1 cellular context compared by ENCODE assay signal in the genomic region with DNA sequence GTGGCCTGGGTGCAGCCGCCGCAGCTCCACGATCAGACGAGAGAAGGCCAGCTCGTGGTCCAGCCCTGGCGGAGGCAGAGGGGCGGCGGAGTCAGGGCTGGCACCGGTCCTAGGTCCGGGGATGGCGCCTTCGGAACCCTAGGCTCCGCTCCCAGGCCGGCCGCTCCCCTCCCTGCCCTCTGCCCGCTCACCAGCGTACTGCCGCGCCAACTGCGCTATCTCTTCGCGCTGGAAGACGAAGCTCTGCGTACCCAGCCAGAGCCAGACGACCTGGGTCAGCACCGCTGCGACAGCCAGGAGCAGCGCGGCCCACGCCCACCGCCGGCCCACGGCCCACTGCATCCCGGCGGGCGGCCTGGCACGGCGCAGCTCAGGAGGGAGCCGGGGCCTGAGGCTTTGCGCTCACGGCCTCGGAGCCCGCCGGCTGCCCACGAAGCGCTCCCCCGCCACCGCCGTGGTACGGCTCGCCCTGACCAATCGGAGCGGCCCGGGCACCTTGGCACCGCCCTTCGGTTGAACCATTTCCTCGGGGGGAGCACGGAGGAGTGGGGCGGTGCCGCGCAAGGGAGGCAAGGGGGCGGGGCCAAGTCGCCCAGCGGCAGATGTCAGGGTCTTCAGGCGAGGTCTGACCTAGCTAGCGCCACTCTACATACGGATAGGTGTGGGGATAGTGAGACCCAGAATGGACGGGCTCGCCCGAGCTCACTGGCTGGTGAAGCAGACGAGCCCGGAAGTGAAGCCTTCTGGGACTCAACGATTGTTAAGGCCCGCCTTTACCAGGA.
TF ChIP-seq lines count a peak whose summit lies in the region.

A gene (minus strand): TSS at position 432 of the 782 bp plus-strand sequence. CDS start 90 bp downstream, at position 342.

TF ChIP-seq in HEK293, 187 proteins besides CTCF, POLR2A, EP300 and RAD21 (continued from another document):
- TF ChIP-seq, protein P1, sequence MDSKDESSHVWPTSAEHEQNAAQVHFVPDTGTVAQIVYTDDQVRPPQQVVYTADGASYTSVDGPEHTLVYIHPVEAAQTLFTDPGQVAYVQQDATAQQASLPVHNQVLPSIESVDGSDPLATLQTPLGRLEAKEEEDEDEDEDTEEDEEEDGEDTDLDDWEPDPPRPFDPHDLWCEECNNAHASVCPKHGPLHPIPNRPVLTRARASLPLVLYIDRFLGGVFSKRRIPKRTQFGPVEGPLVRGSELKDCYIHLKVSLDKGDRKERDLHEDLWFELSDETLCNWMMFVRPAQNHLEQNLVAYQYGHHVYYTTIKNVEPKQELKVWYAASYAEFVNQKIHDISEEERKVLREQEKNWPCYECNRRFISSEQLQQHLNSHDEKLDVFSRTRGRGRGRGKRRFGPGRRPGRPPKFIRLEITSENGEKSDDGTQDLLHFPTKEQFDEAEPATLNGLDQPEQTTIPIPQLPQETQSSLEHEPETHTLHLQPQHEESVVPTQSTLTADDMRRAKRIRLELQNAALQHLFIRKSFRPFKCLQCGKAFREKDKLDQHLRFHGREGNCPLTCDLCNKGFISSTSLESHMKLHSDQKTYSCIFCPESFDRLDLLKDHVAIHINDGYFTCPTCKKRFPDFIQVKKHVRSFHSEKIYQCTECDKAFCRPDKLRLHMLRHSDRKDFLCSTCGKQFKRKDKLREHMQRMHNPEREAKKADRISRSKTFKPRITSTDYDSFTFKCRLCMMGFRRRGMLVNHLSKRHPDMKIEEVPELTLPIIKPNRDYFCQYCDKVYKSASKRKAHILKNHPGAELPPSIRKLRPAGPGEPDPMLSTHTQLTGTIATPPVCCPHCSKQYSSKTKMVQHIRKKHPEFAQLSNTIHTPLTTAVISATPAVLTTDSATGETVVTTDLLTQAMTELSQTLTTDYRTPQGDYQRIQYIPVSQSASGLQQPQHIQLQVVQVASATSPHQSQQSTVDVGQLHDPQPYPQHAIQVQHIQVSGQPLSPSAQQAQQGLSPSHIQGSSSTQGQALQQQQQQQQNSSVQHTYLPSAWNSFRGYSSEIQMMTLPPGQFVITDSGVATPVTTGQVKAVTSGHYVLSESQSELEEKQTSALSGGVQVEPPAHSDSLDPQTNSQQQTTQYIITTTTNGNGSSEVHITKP (tag by site-specific recombination; IDR thresholded peaks at IDR 0.05): peak; percentile 99
- TF ChIP-seq ZBTB21 (tag by site-specific recombination; IDR thresholded peaks at IDR 0.05): no peak
- TF ChIP-seq, protein P2, sequence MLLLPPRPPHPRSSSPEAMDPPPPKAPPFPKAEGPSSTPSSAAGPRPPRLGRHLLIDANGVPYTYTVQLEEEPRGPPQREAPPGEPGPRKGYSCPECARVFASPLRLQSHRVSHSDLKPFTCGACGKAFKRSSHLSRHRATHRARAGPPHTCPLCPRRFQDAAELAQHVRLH (tag by site-specific recombination; IDR thresholded peaks at IDR 0.05): no peak
- TF ChIP-seq ZNF791 (tag by site-specific recombination; IDR thresholded peaks at IDR 0.05): no peak
- TF ChIP-seq ZNF48 (tag by site-specific recombination; IDR thresholded peaks at IDR 0.05): no peak
- TF ChIP-seq KLF8 (tag by site-specific recombination; IDR thresholded peaks at IDR 0.05): peak; percentile 75; the same call in 1 of the 2 replicates
- peak; percentile 58 for TF ChIP-seq ZBTB8A (tag by site-specific recombination; IDR thresholded peaks at IDR 0.05)
- no peak for TF ChIP-seq IKZF3 (tag by site-specific recombination; IDR thresholded peaks at IDR 0.05)
- TF ChIP-seq ZNF211 (tag by site-specific recombination; IDR thresholded peaks at IDR 0.05; ENCODE audit: low read depth): no peak
- TF ChIP-seq, protein P3, sequence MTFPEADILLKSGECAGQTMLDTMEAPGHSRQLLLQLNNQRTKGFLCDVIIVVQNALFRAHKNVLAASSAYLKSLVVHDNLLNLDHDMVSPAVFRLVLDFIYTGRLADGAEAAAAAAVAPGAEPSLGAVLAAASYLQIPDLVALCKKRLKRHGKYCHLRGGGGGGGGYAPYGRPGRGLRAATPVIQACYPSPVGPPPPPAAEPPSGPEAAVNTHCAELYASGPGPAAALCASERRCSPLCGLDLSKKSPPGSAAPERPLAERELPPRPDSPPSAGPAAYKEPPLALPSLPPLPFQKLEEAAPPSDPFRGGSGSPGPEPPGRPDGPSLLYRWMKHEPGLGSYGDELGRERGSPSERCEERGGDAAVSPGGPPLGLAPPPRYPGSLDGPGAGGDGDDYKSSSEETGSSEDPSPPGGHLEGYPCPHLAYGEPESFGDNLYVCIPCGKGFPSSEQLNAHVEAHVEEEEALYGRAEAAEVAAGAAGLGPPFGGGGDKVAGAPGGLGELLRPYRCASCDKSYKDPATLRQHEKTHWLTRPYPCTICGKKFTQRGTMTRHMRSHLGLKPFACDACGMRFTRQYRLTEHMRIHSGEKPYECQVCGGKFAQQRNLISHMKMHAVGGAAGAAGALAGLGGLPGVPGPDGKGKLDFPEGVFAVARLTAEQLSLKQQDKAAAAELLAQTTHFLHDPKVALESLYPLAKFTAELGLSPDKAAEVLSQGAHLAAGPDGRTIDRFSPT (tag by site-specific recombination; IDR thresholded peaks at IDR 0.05): peak; percentile 88
- no peak for TF ChIP-seq SCRT1 (tag by site-specific recombination; IDR thresholded peaks at IDR 0.05; ENCODE audit: borderline replicate concordance)
- TF ChIP-seq ZNF19 (tag by site-specific recombination; IDR thresholded peaks at IDR 0.05; ENCODE audit: low read depth): no peak
